1 cellular context compared by ENCODE assay signal in genomic region chr20:34579936-34580587, GRCh38.
TF ChIP-seq lines count a peak whose summit lies in the region.

No MANE protein-coding gene starts in this region.

TF ChIP-seq in IMR-90, 13 proteins besides CTCF, POLR2A, EP300 and RAD21 (continued from another document):
- no peak for TF ChIP-seq CEBPB (IDR thresholded peaks at IDR 0.05; ENCODE audit: low read depth, low read length)
- TF ChIP-seq ELK1 (IDR thresholded peaks at IDR 0.05; ENCODE audit: borderline replicate concordance, low read depth, low read length) = no peak
- no peak for TF ChIP-seq SMC3 (IDR thresholded peaks at IDR 0.05; ENCODE audit: low read depth, low read length)
